Comparison of ENCODE assay signal across 8 cellular contexts in genomic region chr1:3409737-3410434, GRCh38. TPM values are rescaled to one million over a fixed set of nuclear protein-coding genes. Genes with fewer than 3 reads are reported as not detected.
DNase-seq lines count a peak whose midpoint lies in the region; ATAC-seq and TF ChIP-seq lines count a peak whose summit lies in the region.

No MANE protein-coding gene starts in this region.

- peak; percentile 49 for TF ChIP-seq CTCF in HFF-Myc (IDR thresholded peaks at IDR 0.05; ENCODE audit: low read depth, low read length, missing control alignments)
- peak; percentile 64 for TF ChIP-seq CTCF in WERI-Rb-1 (IDR thresholded peaks at IDR 0.05; ENCODE audit: low read depth, low read length)
- TF ChIP-seq CTCF in cardiac muscle cell (IDR thresholded peaks at IDR 0.05; ENCODE audit: low read depth, low read length) = peak; percentile 58
- peak; percentile 70 for TF ChIP-seq CTCF in retinal pigment epithelial cell (conservative IDR thresholded peaks at IDR 0.05; ENCODE audit: low read depth, low read length)

- H3K27me3 ChIP-seq in WERI-Rb-1 (ENCODE audit: insufficient read depth, low read depth, severe bottlenecking) = no peaks in the 10 kb centered on the region
- no peaks in the 10 kb centered on the region for H3K27me3 ChIP-seq in cardiac muscle cell

- H3K27ac ChIP-seq in WERI-Rb-1 = no peak overlapping the region
- H3K27ac ChIP-seq in cardiac muscle cell = peak overlapping the region; percentile 57

- H3K9me3 ChIP-seq in WERI-Rb-1 (ENCODE audit: severe bottlenecking) = no peaks in the 10 kb centered on the region
- no peaks in the 10 kb centered on the region for H3K9me3 ChIP-seq in cardiac muscle cell (ENCODE audit: low read depth)

- DNase-seq in HFF-Myc (ENCODE audit: extremely low read depth, low read depth) = no peak
- DNase-seq in WERI-Rb-1 = peak; percentile 80
- peak; percentile 57 to 77 for DNase-seq in cardiac muscle cell (ENCODE audit: low read depth in 1 of 2, low spot score in 1 of 2)
- DNase-seq in retinal pigment epithelial cell (ENCODE audit: low read depth) = no peak
- no peak for DNase-seq in activated naive CD4-positive, alpha-beta T cell (lab: John Stamatoyannopoulos, UW)

- ATAC-seq in HG02870 (IDR thresholded peaks at IDR 0.05; ENCODE audit: unreplicated experiment) (no peak), GM21390 (IDR thresholded peaks at IDR 0.05; ENCODE audit: unreplicated experiment) (no peak), HG03460 (IDR thresholded peaks at IDR 0.05; ENCODE audit: unreplicated experiment) (no peak)

- H3K4me3 ChIP-seq in HFF-Myc (replicated peaks; ENCODE audit: low read depth, low read length) (no peak overlapping the region), WERI-Rb-1 (ENCODE audit: low read depth, low read length) (no peak overlapping the region), cardiac muscle cell (no peak overlapping the region), retinal pigment epithelial cell (ENCODE audit: low read length) (no peak overlapping the region)

- H3K4me1 ChIP-seq in cardiac muscle cell (ENCODE audit: low read depth) = no peaks in the 10 kb centered on the region

- no peaks in the 10 kb centered on the region for H3K36me3 ChIP-seq in WERI-Rb-1
- H3K36me3 ChIP-seq in cardiac muscle cell = peaks cover 18% of the 10 kb centered on the region

RNA-seq across cellular contexts. Expression of gene ARHGEF16, which starts 44.6 kb away (rescaled TPM):
- total RNA-seq in cardiac muscle cell = 7.2 and 11.8 TPM in 2 replicates
- 5.8 and 6.0 TPM in 2 replicates for polyA plus RNA-seq in cardiac muscle cell

Comparison
In these comparisons a context has a peak if more than half of its experiments do, and no peak if none do; other contexts are left out.
1. DNase-seq: peak in WERI-Rb-1 (single experiment) and cardiac muscle cell (2 of 2); none in HFF-Myc (single experiment), retinal pigment epithelial cell (single experiment) and activated naive CD4-positive, alpha-beta T cell (0 of 4).
2. Peak in every context shown above with its lines, with median percentiles within 50 percentile points of each other: CTCF ChIP-seq.